Comparison of ENCODE assay signal across 8 cellular contexts in genomic region chr1:109396971-109397370, GRCh38. TPM values are rescaled to one million over a fixed set of nuclear protein-coding genes. Genes with fewer than 3 reads are reported as not detected.
DNase-seq lines count a peak whose midpoint lies in the region; ATAC-seq lines count a peak whose summit lies in the region.

No MANE protein-coding gene starts in this region.

- no peaks in the 10 kb centered on the region for H3K9me3 Mint-ChIP-seq in T-helper 1 cell treated with Interleukin-12 subunit alpha and Interleukin-12 subunit beta and Interleukin-4 antibody, amounts not matched to agents 30 μg/mL and 1 μg/mL, for 36 hours

- peak overlapping the region; percentile 84 for H3K4me3 Mint-ChIP-seq in T-helper 1 cell treated with Interleukin-12 subunit alpha and Interleukin-12 subunit beta and Interleukin-4 antibody, amounts not matched to agents 30 μg/mL and 1 μg/mL, for 36 hours
- H3K4me3 Mint-ChIP-seq in T-helper 17 cell: peak overlapping the region; percentile 87

- H3K27me3 Mint-ChIP-seq in T-helper 1 cell treated with Interleukin-12 subunit alpha and Interleukin-12 subunit beta and Interleukin-4 antibody, amounts not matched to agents 30 μg/mL and 1 μg/mL, for 36 hours (ENCODE audit: low read depth): peaks cover 63% of the 10 kb centered on the region
- H3K27me3 Mint-ChIP-seq in T-helper 17 cell: peaks cover 54% of the 10 kb centered on the region

- DNase-seq in T-helper 1 cell (no peak), T-helper 17 cell (no peak), right cardiac atrium (peak in 1 of 3 donors; percentile 24), SW 1271 (lab: John Stamatoyannopoulos, UW) (no peak)
- DNase-seq in activated CD4-positive, alpha-beta T cell treated with anti-CD3 and anti-CD28 coated beads, Interleukin-2, amount 50 U/mL, for 1 hour: no peak

- peaks cover 12% of the 10 kb centered on the region for H3K36me3 Mint-ChIP-seq in T-helper 1 cell treated with Interleukin-12 subunit alpha and Interleukin-12 subunit beta and Interleukin-4 antibody, amounts not matched to agents 30 μg/mL and 1 μg/mL, for 36 hours (ENCODE audit: low read depth)
- H3K36me3 Mint-ChIP-seq in T-helper 17 cell (ENCODE audit: low read depth): peaks cover 2% of the 10 kb centered on the region

- WGBS in right cardiac atrium: 10% methylated on average over 14 of the region's 14 CpGs

- H3K27ac ChIP-seq in right cardiac atrium (ENCODE audit: low read length) (peak overlapping the region; percentile 61), skin epidermis (peak overlapping the region in 5 of 21 experiments; percentile 38 to 68 (median 47))

- H3K27me3 ChIP-seq in right cardiac atrium (ENCODE audit: control insufficient read depth, insufficient read depth): no peaks in the 10 kb centered on the region

- ATAC-seq in T-helper 17 cell (no peak), right cardiac atrium (no peak), GM21390 (IDR thresholded peaks at IDR 0.05; ENCODE audit: unreplicated experiment) (no peak)

- H3K4me3 ChIP-seq in right cardiac atrium (ENCODE audit: low read length) (peak overlapping the region; percentile 91), skin epidermis (peak overlapping the region; percentile 33 to 66 (median 38))

- no peaks in the 10 kb centered on the region for H3K9me3 ChIP-seq in T-helper 17 cell (ENCODE audit: control insufficient read depth, low read length, poor library complexity, severe bottlenecking)
- no peaks in the 10 kb centered on the region for H3K9me3 ChIP-seq in right cardiac atrium (ENCODE audit: control insufficient read depth, low read length)

- H3K4me1 Mint-ChIP-seq in T-helper 1 cell treated with Interleukin-12 subunit alpha and Interleukin-12 subunit beta and Interleukin-4 antibody, amounts not matched to agents 30 μg/mL and 1 μg/mL, for 36 hours (ENCODE audit: low read depth): peaks cover 9% of the 10 kb centered on the region
- peaks cover 2% of the 10 kb centered on the region for H3K4me1 Mint-ChIP-seq in T-helper 17 cell

- peaks cover 4% of the 10 kb centered on the region for H3K4me1 ChIP-seq in right cardiac atrium (ENCODE audit: control insufficient read depth, insufficient read depth, low read length)

- intact Hi-C loops in right cardiac atrium (cut with DNase I): loop anchor here in 3 of 4 donors (5.0 to 10.0 kb wide), 4 partner anchors 52 to 135 kb away; partner anchors contain the start of gene MYBPHL (in 1 of the 3)

- H3K27ac Mint-ChIP-seq in T-helper 1 cell treated with Interleukin-12 subunit alpha and Interleukin-12 subunit beta and Interleukin-4 antibody, amounts not matched to agents 30 μg/mL and 1 μg/mL, for 36 hours: no peak overlapping the region
- no peak overlapping the region for H3K27ac Mint-ChIP-seq in T-helper 17 cell

RNA-seq across cellular contexts. Expression of gene SORT1, which starts 0.7 kb away (rescaled TPM):
- 1 to 10 TPM in 1 of 2 donors, under 1 TPM in 1; 0.57 to 2.6 TPM for total RNA-seq in T-helper 17 cell
- total RNA-seq in right cardiac atrium: 100 to 1,000 TPM; 119 to 170 (median 138) TPM
- 57.6 TPM for polyA plus RNA-seq in right cardiac atrium

RNA-seq across cellular contexts. Expression of gene PSMA5, which starts 29.3 kb away (rescaled TPM):
- total RNA-seq in T-helper 17 cell: 10 to 100 TPM; 48.6 to 53.1 TPM
- 10 to 100 TPM; 49.1 to 60.2 (median 55.9) TPM for total RNA-seq in right cardiac atrium
- 49.8 TPM for polyA plus RNA-seq in right cardiac atrium

Comparison
In these comparisons a context has a peak if more than half of its experiments do, and no peak if none do; other contexts are left out.
1. RNA of gene SORT1, which starts 0.7 kb away (total RNA-seq): 119 to 170 TPM in right cardiac atrium; 0.57 to 2.6 TPM in T-helper 17 cell; every median in the first group is over 10 times any median in the second.